ENCODE assay signal across 1 cellular context in genomic region chr9:96026655-96027213, GRCh38.
TF ChIP-seq lines count a peak whose summit lies in the region.

No MANE protein-coding gene starts in this region.

TF ChIP-seq in GM23338, 12 proteins besides CTCF, POLR2A, EP300 and RAD21 (continued from another document):
- no peak for TF ChIP-seq REST (IDR thresholded peaks at IDR 0.05; ENCODE audit: unreplicated experiment)
- TF ChIP-seq CREB1 (CRISPR knock-in tag; IDR thresholded peaks at IDR 0.05; ENCODE audit: low read depth), result no peak
- no peak for TF ChIP-seq JUNB (IDR thresholded peaks at IDR 0.05; ENCODE audit: unreplicated experiment)
- no peak for TF ChIP-seq ETS1 (IDR thresholded peaks at IDR 0.05)
- no peak for TF ChIP-seq EZH2 (IDR thresholded peaks at IDR 0.05; ENCODE audit: low read depth, unreplicated experiment)
- no peak for TF ChIP-seq ZNF331 (CRISPR knock-in tag; IDR thresholded peaks at IDR 0.05; ENCODE audit: low read depth)
- no peak for TF ChIP-seq EZH2phosphoT487 (IDR thresholded peaks at IDR 0.05; ENCODE audit: unreplicated experiment)
- TF ChIP-seq NANOG (IDR thresholded peaks at IDR 0.05; ENCODE audit: borderline replicate concordance), result no peak
